Comparison of ENCODE assay signal across 13 cellular contexts in genomic region chr10:46018453-46019169, GRCh38. TPM values are rescaled to one million over a fixed set of nuclear protein-coding genes. Genes with fewer than 3 reads are reported as not detected.
A peak's percentile ranks its signal among the peaks of the same experiment; 100 is the strongest.
DNase-seq lines count a peak whose midpoint lies in the region; ATAC-seq, FAIRE-seq and TF ChIP-seq lines count a peak whose summit lies in the region.
"Had no signal": no experiment of that assay in that cellular context is flagged by ENCODE, and none has a peak within 500 bp of the region (broad histone marks: within the 10 kb centered on the region; RNA-seq: fewer than 3 reads in every experiment).

No MANE protein-coding gene starts in this region.

- no peak for ATAC-seq in body of pancreas
- ATAC-seq in HG02884 (IDR thresholded peaks at IDR 0.05; ENCODE audit: unreplicated experiment) = no peak

- peak overlapping the region; percentile 70 for H3K27ac Mint-ChIP-seq in HFFc6

- peaks cover 84% of the 10 kb centered on the region for H3K4me1 Mint-ChIP-seq in HFFc6 (ENCODE audit: low read depth)

- FAIRE-seq in GM12892 (lab: Jason Lieb, UNC) = no peak
- FAIRE-seq: H1 had no signal

- peak overlapping the region; percentile 9 for H3K27ac ChIP-seq in ACC112 (ENCODE audit: low read depth, low read length)
- peak overlapping the region in 3 of 4 donors; percentile 23 to 55 (median 40) for H3K27ac ChIP-seq in body of pancreas

- 36 to 37% methylated on average over 2 of the region's 2 CpGs for WGBS in body of pancreas, 2 donors

- H3K9me3 Mint-ChIP-seq in HFFc6 = no peaks in the 10 kb centered on the region

- H3K27me3 ChIP-seq in ACC112 (ENCODE audit: insufficient read depth, low read length) (no peaks in the 10 kb centered on the region), body of pancreas (no peaks in the 10 kb centered on the region)

- DNase-seq in HFFc6 = no peak
- DNase-seq in body of pancreas = no peak
- DNase-seq in medulla oblongata (ENCODE audit: extremely low spot score) = peak; percentile 57
- DNase-seq in DMS 273 treated with DMSO at 0.1 percent for 48 hours (lab: John Stamatoyannopoulos, UW) = no peak
- no peak for DNase-seq in stimulated activated CD4-positive, alpha-beta T cell treated with anti-CD3 and anti-CD28 coated beads, Interleukin-15, amount 100 ng/mL, for 24 hours
- DNase-seq in GM12892 (ENCODE audit: insufficient read length) = no peak
- DNase-seq: activated effector memory CD4-positive, alpha-beta T cell treated with Interleukin-2 at 50 U/mL for 16 hours; Calu3; NCI-H345 had no signal

- H3K79me2 ChIP-seq in ACC112 (ENCODE audit: control insufficient read depth, insufficient read depth, low read length, unreplicated experiment) = peaks cover 89% of the 10 kb centered on the region

- H3K4me3 ChIP-seq in ACC112 (ENCODE audit: low read depth, low read length) = no peak overlapping the region
- no peak overlapping the region for H3K4me3 ChIP-seq in body of pancreas

- TF ChIP-seq POLR2A in body of pancreas (IDR thresholded peaks at IDR 0.05) (no peak), GM12892 (IDR thresholded peaks at IDR 0.05; ENCODE audit: low read depth, low read length) (no peak)

- intact Hi-C loops in body of pancreas (cut with DNase I) = no loop called here

- H3K4me3 Mint-ChIP-seq in HFFc6 = peak overlapping the region; percentile 3; the same call in 1 of the 2 replicates

- H3K36me3 ChIP-seq in ACC112 (ENCODE audit: insufficient read depth, low read length) (peaks cover 22% of the 10 kb centered on the region), body of pancreas (replicated peaks in 1 of 2; ENCODE audit: insufficient read depth in 1 of 2, low read depth in 2 of 2) (peaks cover 3 to 8% of the 10 kb centered on the region in 2 donors)

- H2AFZ ChIP-seq in ACC112 (ENCODE audit: low read length, unreplicated experiment) = no peak overlapping the region

- H3K9me3 ChIP-seq in body of pancreas = no peaks in the 10 kb centered on the region

- H3K27me3 Mint-ChIP-seq in HFFc6 (ENCODE audit: insufficient read depth) = no peaks in the 10 kb centered on the region; the same call in 1 of the 2 replicates

- H3K4me1 ChIP-seq in ACC112 (ENCODE audit: control insufficient read depth, insufficient read depth, low read length, unreplicated experiment) (peaks cover 62% of the 10 kb centered on the region), body of pancreas (peaks cover 53% of the 10 kb centered on the region)

- H3K36me3 Mint-ChIP-seq in HFFc6 (ENCODE audit: low read depth) = peaks cover 31% of the 10 kb centered on the region

- TF ChIP-seq CTCF in HFFc6 (IDR thresholded peaks at IDR 0.05) (no peak), body of pancreas (IDR thresholded peaks at IDR 0.05) (no peak)

RNA-seq across cellular contexts. Expression of gene NCOA4, which starts 11.8 kb away (rescaled TPM):
- total RNA-seq in HFFc6 (2021; fragmentation: NEBNext Ultra II Directional; extraction: Animal tissue kit (Norgen Biotek cat#: 25700)) = 100 to 1,000 TPM; 124 to 156 (median 144) TPM
- 10 to 100 TPM; 60.2 to 80.1 TPM for total RNA-seq in body of pancreas
- 65.1 TPM for polyA plus RNA-seq in GM12892 (2012; ENCODE audit: missing spikeins)

RNA-seq across cellular contexts. Expression of gene MSMB, which starts 27.5 kb away (rescaled TPM):
- total RNA-seq in HFFc6 (2021; fragmentation: NEBNext Ultra II Directional; extraction: Animal tissue kit (Norgen Biotek cat#: 25700)) = under 1 TPM in 1 of 6 experiments, not detected in 5; 0.65 TPM
- total RNA-seq in body of pancreas = not detected
- not detected for polyA plus RNA-seq in GM12892 (2012; ENCODE audit: missing spikeins)
- total RNA-seq: H1; T-helper 1 cell treated with Interleukin-12 subunit alpha and Interleukin-12 subunit beta and Interleukin-4 antibody, amounts not matched to agents 30 ng/mL and 1 ng/mL, for 36 hours had no signal
- polyA plus RNA-seq: H1 had no signal

RNA-seq across cellular contexts. Expression of gene TIMM23, which starts 46.3 kb away (rescaled TPM):
- total RNA-seq in HFFc6 (2021; fragmentation: NEBNext Ultra II Directional; extraction: Animal tissue kit (Norgen Biotek cat#: 25700)) = 10 to 100 TPM; 89.2 to 99.3 (median 96.4) TPM
- 10 to 100 TPM; 18.7 to 34.9 TPM for total RNA-seq in body of pancreas
- polyA plus RNA-seq in GM12892 (2012; ENCODE audit: missing spikeins) = 92.3 TPM
